1 cellular context compared by ENCODE assay signal in genomic region chr5:140868721-140869554, GRCh38.
A peak's percentile ranks its signal among the peaks of the same experiment; 100 is the strongest.
TF ChIP-seq lines count a peak whose summit lies in the region.

PCDHA11 (plus strand) TSS chr5:140868957; CDS start chr5:140869104, 147 bp downstream.

TF ChIP-seq in HepG2, 621 proteins besides CTCF, POLR2A, EP300 and RAD21 (continued from another document and continues in another):
- no peak for TF ChIP-seq PBX2 (CRISPR knock-in tag; IDR thresholded peaks at IDR 0.05)
- TF ChIP-seq NR2F6 (IDR thresholded peaks at IDR 0.05) = no peak
- TF ChIP-seq NR2F6 (CRISPR knock-in tag; IDR thresholded peaks at IDR 0.05) = no peak
- no peak for TF ChIP-seq ZNF552 (CRISPR knock-in tag; IDR thresholded peaks at IDR 0.05; ENCODE audit: borderline replicate concordance)
- TF ChIP-seq CENPX (CRISPR knock-in tag; IDR thresholded peaks at IDR 0.05) = no peak
- no peak for TF ChIP-seq SCMH1 (CRISPR knock-in tag; IDR thresholded peaks at IDR 0.05; ENCODE audit: borderline replicate concordance)
- TF ChIP-seq ZBTB33 (CRISPR knock-in tag; IDR thresholded peaks at IDR 0.05) = peak; percentile 53; the same call in 1 of the 2 replicates
- TF ChIP-seq ZNF430 (CRISPR knock-in tag; IDR thresholded peaks at IDR 0.05) = no peak
- TF ChIP-seq ZNF407 (CRISPR knock-in tag; IDR thresholded peaks at IDR 0.05; ENCODE audit: not compliant biosample characterization) = no peak
- TF ChIP-seq HNRNPH1 (optimal IDR thresholded peaks at IDR 0.05; ENCODE audit: low read depth, low read length) = no peak
- TF ChIP-seq ARID2 (CRISPR knock-in tag; IDR thresholded peaks at IDR 0.05; ENCODE audit: borderline replicate concordance) = no peak
- no peak for TF ChIP-seq NFKB2 (CRISPR knock-in tag; IDR thresholded peaks at IDR 0.05; ENCODE audit: borderline replicate concordance)
- no peak for TF ChIP-seq ZNF230 (CRISPR knock-in tag; IDR thresholded peaks at IDR 0.05)
- TF ChIP-seq ZNF18 (CRISPR knock-in tag; IDR thresholded peaks at IDR 0.05; ENCODE audit: insufficient replicate concordance) = no peak
- TF ChIP-seq ZNF782 (CRISPR knock-in tag; IDR thresholded peaks at IDR 0.05; ENCODE audit: borderline replicate concordance) = no peak
- no peak for TF ChIP-seq ZNF431 (CRISPR knock-in tag; IDR thresholded peaks at IDR 0.05; ENCODE audit: borderline replicate concordance, low read depth)
- TF ChIP-seq NR2F2 (IDR thresholded peaks at IDR 0.05; ENCODE audit: borderline replicate concordance, low read depth) = no peak
- no peak for TF ChIP-seq ZNF629 (CRISPR knock-in tag; conservative IDR thresholded peaks at IDR 0.05)
- no peak for TF ChIP-seq ZNF501 (CRISPR knock-in tag; IDR thresholded peaks at IDR 0.05)
- TF ChIP-seq MED8 (CRISPR knock-in tag; IDR thresholded peaks at IDR 0.05; ENCODE audit: insufficient replicate concordance) = no peak
- no peak for TF ChIP-seq ZNF710 (CRISPR knock-in tag; IDR thresholded peaks at IDR 0.05; ENCODE audit: borderline replicate concordance)
- TF ChIP-seq ATF2 (CRISPR knock-in tag; IDR thresholded peaks at IDR 0.05) = no peak
- TF ChIP-seq ZMYM2 (CRISPR knock-in tag; IDR thresholded peaks at IDR 0.05) = no peak
- no peak for TF ChIP-seq ZNF749 (CRISPR knock-in tag; IDR thresholded peaks at IDR 0.05; ENCODE audit: borderline replicate concordance)
- no peak for TF ChIP-seq ZNF703 (CRISPR knock-in tag; IDR thresholded peaks at IDR 0.05; ENCODE audit: borderline replicate concordance)
- TF ChIP-seq ZNF775 (CRISPR knock-in tag; IDR thresholded peaks at IDR 0.05; ENCODE audit: borderline replicate concordance) = no peak
- 0 out of 2 replicates have a peak, but pooled peaks have one; percentile 23 for TF ChIP-seq ARNT2 (CRISPR knock-in tag; IDR thresholded peaks at IDR 0.05; ENCODE audit: low read depth)
- TF ChIP-seq HNF1B (CRISPR knock-in tag; IDR thresholded peaks at IDR 0.05) = no peak
- TF ChIP-seq ATF7 (IDR thresholded peaks at IDR 0.05) = no peak
- TF ChIP-seq ATF7 (CRISPR knock-in tag; IDR thresholded peaks at IDR 0.05) = no peak
- TF ChIP-seq ZNF446 (CRISPR knock-in tag; IDR thresholded peaks at IDR 0.05) = no peak
- no peak for TF ChIP-seq E2F5 (CRISPR knock-in tag; conservative IDR thresholded peaks at IDR 0.05)
- no peak for TF ChIP-seq ZEB1 (IDR thresholded peaks at IDR 0.05; ENCODE audit: insufficient replicate concordance, low read depth)
- no peak for TF ChIP-seq UBTF (CRISPR knock-in tag; IDR thresholded peaks at IDR 0.05)
- no peak for TF ChIP-seq PBX3 (CRISPR knock-in tag; IDR thresholded peaks at IDR 0.05; ENCODE audit: borderline replicate concordance)
- no peak for TF ChIP-seq NR3C1 (CRISPR knock-in tag; IDR thresholded peaks at IDR 0.05)
- TF ChIP-seq GABPB1 (CRISPR knock-in tag; IDR thresholded peaks at IDR 0.05) = peak; percentile 38; the same call in 1 of the 2 replicates
